In genomic region chr17:62065611-62066468, GRCh38 we compare ENCODE assay signal across 1 cellular context.
TF ChIP-seq lines count a peak whose summit lies in the region.

No MANE protein-coding gene starts in this region.

TF ChIP-seq in K562, 482 proteins besides CTCF, POLR2A, EP300 and RAD21 (continued from another document and continues in another):
- TF ChIP-seq DEAF1 (CRISPR knock-in tag; IDR thresholded peaks at IDR 0.05) = peak; percentile 59
- no peak for TF ChIP-seq JUNB (CRISPR knock-in tag; conservative IDR thresholded peaks at IDR 0.05)
- no peak for TF ChIP-seq NR2C2 (CRISPR knock-in tag; IDR thresholded peaks at IDR 0.05)
- TF ChIP-seq NR2C2 (tag; IDR thresholded peaks at IDR 0.05) = no peak
- no peak for TF ChIP-seq SRSF7 (optimal IDR thresholded peaks at IDR 0.05; ENCODE audit: low read depth, low read length)
- TF ChIP-seq FOXJ3 (CRISPR knock-in tag; IDR thresholded peaks at IDR 0.05) = no peak
- no peak for TF ChIP-seq CEBPZ (IDR thresholded peaks at IDR 0.05; ENCODE audit: borderline replicate concordance, low read depth, low read length)
- TF ChIP-seq RBM25 (IDR thresholded peaks at IDR 0.05; ENCODE audit: low read depth, low read length, severe bottlenecking) = peak; percentile 69
- peak; percentile 57; the same call in 1 of the 2 replicates for TF ChIP-seq ESRRA (IDR thresholded peaks at IDR 0.05; ENCODE audit: borderline replicate concordance, low read depth)
- no peak for TF ChIP-seq ZBED1 (IDR thresholded peaks at IDR 0.05)
- TF ChIP-seq MECOM (CRISPR knock-in tag; IDR thresholded peaks at IDR 0.05) = no peak
- no peak for TF ChIP-seq PHF20 (IDR thresholded peaks at IDR 0.05; ENCODE audit: partially characterized antibody)
- no peak for TF ChIP-seq NEUROD1 (IDR thresholded peaks at IDR 0.05; ENCODE audit: borderline replicate concordance, low read depth, low read length, partially characterized antibody)
- TF ChIP-seq ZFP1 (CRISPR knock-in tag; IDR thresholded peaks at IDR 0.05) = no peak
- TF ChIP-seq RNF2 (IDR thresholded peaks at IDR 0.05) = 0 out of 2 replicates have a peak, but pooled peaks have one; percentile 16
- TF ChIP-seq ESRRB (CRISPR knock-in tag; IDR thresholded peaks at IDR 0.05; ENCODE audit: borderline replicate concordance) = no peak
- no peak for TF ChIP-seq HSF4 (CRISPR knock-in tag; IDR thresholded peaks at IDR 0.05; ENCODE audit: borderline replicate concordance)
- no peak for TF ChIP-seq SAP30 (IDR thresholded peaks at IDR 0.05; ENCODE audit: borderline replicate concordance, insufficient read depth, low read depth, low read length, poor library complexity, severe bottlenecking)
- TF ChIP-seq NKRF (IDR thresholded peaks at IDR 0.05; ENCODE audit: borderline replicate concordance) = peak; percentile 55
- TF ChIP-seq ATF3 (IDR thresholded peaks at IDR 0.05) = peak; percentile 42; the same call in 1 of the 2 replicates
- peak; percentile 71; the same call in 1 of the 2 replicates for TF ChIP-seq ATF3 (CRISPR knock-in tag; conservative IDR thresholded peaks at IDR 0.05)
- TF ChIP-seq ZNF398 (CRISPR knock-in tag; IDR thresholded peaks at IDR 0.05) = no peak
- TF ChIP-seq NFATC3 (IDR thresholded peaks at IDR 0.05) = no peak
- TF ChIP-seq MYNN (IDR thresholded peaks at IDR 0.05) = no peak
- no peak for TF ChIP-seq MYNN (CRISPR knock-in tag; IDR thresholded peaks at IDR 0.05)
- TF ChIP-seq E2F5 (CRISPR knock-in tag; IDR thresholded peaks at IDR 0.05) = no peak
- no peak for TF ChIP-seq E2F4 (CRISPR knock-in tag; IDR thresholded peaks at IDR 0.05; ENCODE audit: low read depth)
- TF ChIP-seq PTBP1 (IDR thresholded peaks at IDR 0.05; ENCODE audit: low read depth, low read length) = no peak
- TF ChIP-seq KDM1A (IDR thresholded peaks at IDR 0.05) = peak in 1 of 2 experiments; percentile 18; a peak in 1 of 4 replicates
- TF ChIP-seq ILK (tag; IDR thresholded peaks at IDR 0.05; ENCODE audit: borderline replicate concordance, low read depth) = no peak
- TF ChIP-seq ZNF277 (CRISPR knock-in tag; IDR thresholded peaks at IDR 0.05; ENCODE audit: borderline replicate concordance) = no peak
- no peak for TF ChIP-seq ZNF121 (CRISPR knock-in tag; conservative IDR thresholded peaks at IDR 0.05)
- 0 out of 2 replicates have a peak, but pooled peaks have one; percentile 45 for TF ChIP-seq PHB (CRISPR knock-in tag; IDR thresholded peaks at IDR 0.05)
- TF ChIP-seq RB1 (IDR thresholded peaks at IDR 0.05; ENCODE audit: low read depth) = peak; percentile 67; the same call in 1 of the 2 replicates
- no peak for TF ChIP-seq BRF2 (IDR thresholded peaks at IDR 0.05; ENCODE audit: borderline replicate concordance, insufficient read depth, insufficient read length)
- no peak for TF ChIP-seq E2F1 (CRISPR knock-in tag; IDR thresholded peaks at IDR 0.05)
- TF ChIP-seq GATAD2B (IDR thresholded peaks at IDR 0.05; ENCODE audit: borderline replicate concordance) = no peak; the same call in 1 of the 2 replicates
- no peak for TF ChIP-seq HDGF (IDR thresholded peaks at IDR 0.05)
- peak; percentile 79 for TF ChIP-seq SMAD1 (IDR thresholded peaks at IDR 0.05; ENCODE audit: low read depth, low read length, partially characterized antibody)
- TF ChIP-seq LEF1 (IDR thresholded peaks at IDR 0.05) = no peak
- TF ChIP-seq ZNF280A (IDR thresholded peaks at IDR 0.05; ENCODE audit: low read depth, partially characterized antibody) = no peak
- no peak for TF ChIP-seq CCAR2 (IDR thresholded peaks at IDR 0.05; ENCODE audit: low read depth, low read length)
- no peak for TF ChIP-seq NELFE (IDR thresholded peaks at IDR 0.05; ENCODE audit: insufficient read depth, insufficient read length)
- TF ChIP-seq CTCFL (IDR thresholded peaks at IDR 0.05; ENCODE audit: borderline replicate concordance, insufficient read depth, low read depth, low read length, poor library complexity, severe bottlenecking) = peak; percentile 79
